ENCODE assay signal across 19 cellular contexts in genomic region chr11:118894192-118894591, GRCh38. TPM values are rescaled to one million over a fixed set of nuclear protein-coding genes. Genes with fewer than 3 reads are reported as not detected.
DNase-seq lines count a peak whose midpoint lies in the region; ATAC-seq and TF ChIP-seq lines count a peak whose summit lies in the region.
"Had no signal": no experiment of that assay in that cellular context is flagged by ENCODE, and none has a peak within 500 bp of the region (broad histone marks: within the 10 kb centered on the region; RNA-seq: fewer than 3 reads in every experiment).

No MANE protein-coding gene starts in this region.

- H3K4me2 ChIP-seq in OCI-LY1 (ENCODE audit: low read length): peak overlapping the region; percentile 78

- H3K27ac ChIP-seq in OCI-LY1 (ENCODE audit: low read depth, low read length, poor library complexity, severe bottlenecking): peak overlapping the region; percentile 96
- H3K27ac ChIP-seq in effector memory CD4-positive, alpha-beta T cell (ENCODE audit: insufficient read depth, low read length, poor library complexity, severe bottlenecking): peak overlapping the region; percentile 87
- H3K27ac ChIP-seq in spleen: peak overlapping the region in 6 of 8 donors; percentile 69 to 89 (median 81)
- no peak overlapping the region for H3K27ac ChIP-seq in heart left ventricle
- H3K27ac ChIP-seq: breast epithelium had no signal

- no peaks in the 10 kb centered on the region for H3F3A ChIP-seq in OCI-LY1 (ENCODE audit: insufficient read depth, low read length)

- TF ChIP-seq POLR2A in spleen (IDR thresholded peaks at IDR 0.05) (no peak), heart left ventricle (IDR thresholded peaks at IDR 0.05) (no peak)

- TF ChIP-seq CTCF in OCI-LY1 (IDR thresholded peaks at IDR 0.05; ENCODE audit: low read length) (no peak), spleen (IDR thresholded peaks at IDR 0.05 in 8 of 11, conservative IDR thresholded peaks at IDR 0.05 in 3 of 11) (no peak), heart left ventricle (IDR thresholded peaks at IDR 0.05) (no peak)

- peak overlapping the region; percentile 25 for H3K4me3 Mint-ChIP-seq in activated CD4-positive, alpha-beta T cell treated with anti-CD3 and anti-CD28 coated beads, Interleukin-2, amount 10 ng/mL, durations not matched to agents 7 days and 5 days
- H3K4me3 Mint-ChIP-seq: type B pancreatic cell had no signal

- H3K36me3 ChIP-seq in OCI-LY1 (ENCODE audit: insufficient read depth, low read length) (peaks cover 66% of the 10 kb centered on the region), spleen (peaks cover 0 to 60% (median 19%) of the 10 kb centered on the region in 6 donors), heart left ventricle (peaks cover 0 to 23% (median 16%) of the 10 kb centered on the region in 9 donors)
- H3K36me3 ChIP-seq in effector memory CD4-positive, alpha-beta T cell (ENCODE audit: control insufficient read depth, insufficient read depth, low read length): peaks cover 9% of the 10 kb centered on the region
- H3K36me3 ChIP-seq: breast epithelium had no signal

- no peak overlapping the region for H2AFZ ChIP-seq in OCI-LY1 (ENCODE audit: low read length)

- H3K9me3 ChIP-seq in OCI-LY1 (ENCODE audit: low read length): no peaks in the 10 kb centered on the region
- H3K9me3 ChIP-seq in effector memory CD4-positive, alpha-beta T cell (ENCODE audit: control insufficient read depth, low read length): no peaks in the 10 kb centered on the region
- H3K9me3 ChIP-seq in spleen: no peaks in the 10 kb centered on the region
- no peaks in the 10 kb centered on the region for H3K9me3 ChIP-seq in heart left ventricle
- H3K9me3 ChIP-seq: breast epithelium had no signal

- POLR2A ChIA-PET in activated CD4-positive, alpha-beta T cell treated with anti-CD3 and anti-CD28 coated beads, Interleukin-2, amount 10 ng/mL, durations not matched to agents 7 days and 5 days (lab: Charles Lee): no interaction called here

- WGBS in spleen, 5 donors: 66 to 94% (median 89%) methylated on average over 6 to 19 of the region's 19 CpGs
- 94 to 98% (median 95%) methylated on average over 17 to 19 of the region's 19 CpGs for WGBS in heart left ventricle, 4 donors

- H3K27me3 ChIP-seq in OCI-LY1 (ENCODE audit: insufficient read depth, low read length) (no peaks in the 10 kb centered on the region), spleen (replicated peaks in 1 of 7) (no peaks in the 10 kb centered on the region), heart left ventricle (no peaks in the 10 kb centered on the region)
- no peaks in the 10 kb centered on the region for H3K27me3 ChIP-seq in effector memory CD4-positive, alpha-beta T cell (replicated peaks; ENCODE audit: control insufficient read depth, insufficient read depth, low read length, poor library complexity, severe bottlenecking)
- H3K27me3 ChIP-seq: breast epithelium had no signal

- peak overlapping the region; percentile 56; the same call in 1 of the 2 replicates for H3K9ac ChIP-seq in OCI-LY1 (ENCODE audit: low read length)

- H3K9me2 ChIP-seq in OCI-LY1 (ENCODE audit: low read depth, low read length): no peaks in the 10 kb centered on the region

- no peaks in the 10 kb centered on the region; the same call in 1 of the 2 replicates for H3K79me2 ChIP-seq in OCI-LY1 (ENCODE audit: insufficient read depth, low read length)

- CTCF ChIA-PET in activated CD4-positive, alpha-beta T cell treated with anti-CD3 and anti-CD28 coated beads, Interleukin-2, amount 10 ng/mL, durations not matched to agents 7 days and 5 days (lab: Charles Lee): interaction anchor here (0.6 to 3.3 kb wide), 9 partner anchors 11 to 293 kb away, joined by 3 to 30 read pairs (median 6); partner anchors contain the start of genes CXCR5, SLC37A4 and UPK2

- H3K36me3 Mint-ChIP-seq in activated CD4-positive, alpha-beta T cell treated with anti-CD3 and anti-CD28 coated beads, Interleukin-2, amount 10 ng/mL, durations not matched to agents 7 days and 5 days (ENCODE audit: low read depth): peaks cover 28% of the 10 kb centered on the region
- H3K36me3 Mint-ChIP-seq: type B pancreatic cell had no signal

- no peak for DNase-seq in activated CD4-positive, alpha-beta T cell treated with anti-CD3 and anti-CD28 coated beads, Interleukin-2, amount 10 ng/mL, durations not matched to agents 7 days and 5 days
- no peak for DNase-seq in activated CD4-positive, alpha-beta T cell treated with anti-CD3 and anti-CD28 coated beads, Interleukin-2, amount 50 U/mL, for 1 hour
- no peak for DNase-seq in effector memory CD4-positive, alpha-beta T cell
- DNase-seq in spleen: peak; percentile 76
- DNase-seq in heart left ventricle: no peak
- no peak for DNase-seq in midbrain (lab: John Stamatoyannopoulos, UW)
- no peak for DNase-seq in NCI-H748 (lab: John Stamatoyannopoulos, UW; ENCODE audit: unreplicated experiment)
- DNase-seq: activated CD8-positive, alpha-beta memory T cell treated with anti-CD3 and anti-CD28 coated beads, Interleukin-2, amount 50 U/mL, for 4 hours; dermis blood vessel endothelial cell; MM.1S; NCI-H187; stimulated activated naive CD4-positive, alpha-beta T cell; T-helper 1 cell had no signal

- peak overlapping the region; percentile 91 for H3K27ac Mint-ChIP-seq in activated CD4-positive, alpha-beta T cell treated with anti-CD3 and anti-CD28 coated beads, Interleukin-2, amount 10 ng/mL, durations not matched to agents 7 days and 5 days
- H3K27ac Mint-ChIP-seq: type B pancreatic cell had no signal

- ATAC-seq in heart left ventricle: no peak

- H3K9me3 Mint-ChIP-seq in activated CD4-positive, alpha-beta T cell treated with anti-CD3 and anti-CD28 coated beads, Interleukin-2, amount 10 ng/mL, durations not matched to agents 7 days and 5 days: no peaks in the 10 kb centered on the region
- H3K9me3 Mint-ChIP-seq: type B pancreatic cell had no signal

- H3K4me3 ChIP-seq in OCI-LY1 (ENCODE audit: low read depth, low read length, poor library complexity, severe bottlenecking) (peak overlapping the region; percentile 31), spleen (peak overlapping the region in 1 of 8 donors; percentile 55), heart left ventricle (no peak overlapping the region)
- no peak overlapping the region for H3K4me3 ChIP-seq in effector memory CD4-positive, alpha-beta T cell (ENCODE audit: insufficient read depth, low read depth, low read length, poor library complexity, severe bottlenecking)
- H3K4me3 ChIP-seq: breast epithelium had no signal

- H3K4me1 ChIP-seq in OCI-LY1 (ENCODE audit: insufficient read depth, low read length, severe bottlenecking): peaks cover 99% of the 10 kb centered on the region
- peaks cover 62% of the 10 kb centered on the region for H3K4me1 ChIP-seq in effector memory CD4-positive, alpha-beta T cell (ENCODE audit: control insufficient read depth, insufficient read depth, low read length, poor library complexity, severe bottlenecking)
- peaks cover 54 to 100% (median 88%) of the 10 kb centered on the region in 6 donors for H3K4me1 ChIP-seq in spleen
- peaks cover 0 to 33% (median 10%) of the 10 kb centered on the region in 12 donors for H3K4me1 ChIP-seq in heart left ventricle

- no peaks in the 10 kb centered on the region for H4K20me1 ChIP-seq in OCI-LY1 (ENCODE audit: insufficient read depth, low read length)

- intact Hi-C loops in spleen (cut with DNase I; ENCODE audit: low total_unique reads): loop anchor here (5.0 kb wide), 1 partner anchor 102 kb away; the partner anchor contains the start of gene DDX6
- intact Hi-C loops in heart left ventricle (cut with DNase I): loop anchor here in 2 of 10 donors (5.0 to 10.0 kb wide), 2 partner anchors 102 to 119 kb away; partner anchors contain the start of gene DDX6 (in 1 of the 2)

- no peaks in the 10 kb centered on the region for H3K27me3 Mint-ChIP-seq in activated CD4-positive, alpha-beta T cell treated with anti-CD3 and anti-CD28 coated beads, Interleukin-2, amount 10 ng/mL, durations not matched to agents 7 days and 5 days

- H3K4me1 Mint-ChIP-seq in activated CD4-positive, alpha-beta T cell treated with anti-CD3 and anti-CD28 coated beads, Interleukin-2, amount 10 ng/mL, durations not matched to agents 7 days and 5 days: peaks cover 87% of the 10 kb centered on the region

RNA-seq across cellular contexts. Expression of gene CXCR5, which starts 10.5 kb away (rescaled TPM):
- total RNA-seq in activated CD4-positive, alpha-beta T cell treated with anti-CD3 and anti-CD28 coated beads, Interleukin-2, amount 10 ng/mL, durations not matched to agents 7 days and 5 days: under 1 TPM; 0.50 to 0.52 TPM
- 10 to 100 TPM; 25.0 to 66.6 (median 33.2) TPM for total RNA-seq in spleen
- 10 to 100 TPM; 35.4 to 50.7 (median 39.6) TPM for polyA plus RNA-seq in spleen
- under 1 TPM in 1 of 9 donors, not detected in 8; 0.11 TPM for total RNA-seq in heart left ventricle
- polyA plus RNA-seq in heart left ventricle: under 1 TPM; 0.25 to 0.27 TPM
- total RNA-seq: A673, breast epithelium, dermis blood vessel endothelial cell, liver, myocyte had no signal

RNA-seq across cellular contexts. Expression of gene BCL9L, which starts 31.5 kb away (rescaled TPM):
- total RNA-seq in activated CD4-positive, alpha-beta T cell treated with anti-CD3 and anti-CD28 coated beads, Interleukin-2, amount 10 ng/mL, durations not matched to agents 7 days and 5 days: 100 to 1,000 TPM; 103 to 109 TPM
- 10 to 100 TPM; 19.8 to 58.0 (median 39.0) TPM for total RNA-seq in spleen
- 10 to 100 TPM in 1 of 3 donors, 1 to 10 TPM in 2; 2.5 to 14.2 (median 2.6) TPM for polyA plus RNA-seq in spleen
- 10 to 100 TPM; 33.4 to 80.3 (median 44.3) TPM for total RNA-seq in heart left ventricle
- polyA plus RNA-seq in heart left ventricle: 100 to 1,000 TPM in 1 of 2 donors, 10 to 100 TPM in 1; 28.0 to 102 TPM

Comparison
In these comparisons a context has a peak if more than half of its experiments do, and no peak if none do; other contexts are left out.
1. H3K27ac ChIP-seq: peak in OCI-LY1 (single experiment), effector memory CD4-positive, alpha-beta T cell (single experiment) and spleen (6 of 8); none in heart left ventricle (0 of 12).
2. RNA of gene CXCR5, which starts 10.5 kb away (total RNA-seq): 25.0 to 66.6 TPM in spleen; 0.50 to 0.52 TPM in activated CD4-positive, alpha-beta T cell treated with anti-CD3 and anti-CD28 coated beads, Interleukin-2, amount 10 ng/mL, durations not matched to agents 7 days and 5 days and 0.11 TPM in heart left ventricle; every median in the first group is over 10 times any median in the second.